18 cellular contexts compared by ENCODE assay signal in genomic region chr1:91778964-91779363, GRCh38.
DNase-seq lines count a peak whose midpoint lies in the region; ATAC-seq and TF ChIP-seq lines count a peak whose summit lies in the region.
"Had no signal": no experiment of that assay in that cellular context is flagged by ENCODE, and none has a peak within 500 bp of the region (broad histone marks: within the 10 kb centered on the region; RNA-seq: fewer than 3 reads in every experiment).

No MANE protein-coding gene starts in this region.

- no peak overlapping the region for H3K4me3 Mint-ChIP-seq in osteocyte (ENCODE audit: unreplicated experiment)
- H3K4me3 Mint-ChIP-seq: activated naive CD8-positive, alpha-beta T cell; CD4-positive, alpha-beta T cell had no signal

- ATAC-seq in HG02938 (IDR thresholded peaks at IDR 0.05; ENCODE audit: unreplicated experiment): no peak
- no peak for ATAC-seq in GM18909 (IDR thresholded peaks at IDR 0.05; ENCODE audit: poor library complexity, unreplicated experiment)
- ATAC-seq: GM12878; stimulated activated naive CD8-positive, alpha-beta T cell treated with anti-CD3 and anti-CD28 coated beads, Interleukin-15, Interleukin-2, amounts not matched to agents 100 U/mL and 50 U/mL, for 24 hours had no signal

- TF ChIP-seq CTCF in adrenal gland (IDR thresholded peaks at IDR 0.05): no peak
- no peak for TF ChIP-seq CTCF in hepatocyte (IDR thresholded peaks at IDR 0.05; ENCODE audit: poor library complexity)
- TF ChIP-seq CTCF in osteocyte (IDR thresholded peaks at IDR 0.05): no peak
- TF ChIP-seq CTCF in lower leg skin (IDR thresholded peaks at IDR 0.05): no peak

- peak; percentile 43 for DNase-seq in H7
- peak in 2 of 7 donors; percentile 32 to 43 for DNase-seq in adrenal gland
- DNase-seq in hepatocyte (ENCODE audit: low spot score): no peak
- no peak for DNase-seq in osteocyte (ENCODE audit: extremely low spot score, unreplicated experiment)
- DNase-seq in head of caudate nucleus: no peak
- no peak for DNase-seq in lower leg skin (ENCODE audit: low spot score in 2 of 2)
- DNase-seq: activated CD4-positive, alpha-beta T cell treated with anti-CD3 and anti-CD28 coated beads for 1 hour; CD4-positive, alpha-beta T cell; kidney; NCI-H1048; NCI-H446 treated with DMSO at 0.1 percent for 48 hours; stimulated activated CD4-positive, alpha-beta T cell treated with anti-CD3 and anti-CD28 coated beads, Interleukin-2, amount 100 ng/mL, for 24 hours; stimulated activated naive CD8-positive, alpha-beta T cell treated with anti-CD3 and anti-CD28 coated beads, Interleukin-15, Interleukin-2, amounts not matched to agents 100 U/mL and 50 U/mL, for 24 hours had no signal

- TF ChIP-seq POLR2A in adrenal gland (IDR thresholded peaks at IDR 0.05) (no peak), lower leg skin (IDR thresholded peaks at IDR 0.05) (no peak)

- no peaks in the 10 kb centered on the region for H3K9me2 ChIP-seq in hepatocyte (replicated peaks; ENCODE audit: insufficient read depth)

- H3K27ac Mint-ChIP-seq in osteocyte (ENCODE audit: unreplicated experiment): peak overlapping the region; percentile 33
- H3K27ac Mint-ChIP-seq: activated naive CD8-positive, alpha-beta T cell; CD4-positive, alpha-beta T cell had no signal

- H3K4me2 ChIP-seq in hepatocyte: no peak overlapping the region

- no peaks in the 10 kb centered on the region for H3K9me3 Mint-ChIP-seq in osteocyte (ENCODE audit: unreplicated experiment)
- H3K9me3 Mint-ChIP-seq: CD4-positive, alpha-beta T cell had no signal

- peaks cover 42% of the 10 kb centered on the region for H3K4me1 Mint-ChIP-seq in osteocyte (ENCODE audit: unreplicated experiment)

- no peaks in the 10 kb centered on the region for H3K27me3 ChIP-seq in H7 (ENCODE audit: control insufficient read depth, insufficient read depth, low read length)
- no peaks in the 10 kb centered on the region for H3K27me3 ChIP-seq in adrenal gland
- H3K27me3 ChIP-seq in hepatocyte: no peaks in the 10 kb centered on the region
- H3K27me3 ChIP-seq: tibial nerve had no signal

- H3K4me1 ChIP-seq in adrenal gland (replicated peaks in 1 of 2): peaks cover 15 to 62% of the 10 kb centered on the region in 2 donors
- H3K4me1 ChIP-seq in hepatocyte (ENCODE audit: insufficient read depth): peaks cover 45% of the 10 kb centered on the region

- no peaks in the 10 kb centered on the region for H3K27me3 Mint-ChIP-seq in osteocyte (ENCODE audit: unreplicated experiment)
- H3K27me3 Mint-ChIP-seq: activated naive CD8-positive, alpha-beta T cell; CD4-positive, alpha-beta T cell had no signal

- H3K36me3 ChIP-seq in H7 (replicated peaks; ENCODE audit: control insufficient read depth, insufficient read depth, low read length) (no peaks in the 10 kb centered on the region), adrenal gland (replicated peaks in 1 of 2) (peaks cover 0 to 4% of the 10 kb centered on the region in 2 donors), hepatocyte (replicated peaks; ENCODE audit: insufficient read depth, low read depth) (no peaks in the 10 kb centered on the region)
- H3K36me3 ChIP-seq: tibial nerve had no signal

- H3K27ac ChIP-seq in adrenal gland (peak overlapping the region in 3 of 5 donors; percentile 16 to 68 (median 33)), hepatocyte (peak overlapping the region; percentile 64)

- WGBS in adrenal gland, 4 donors: 70 to 83% (median 75%) methylated on average over 5 of the region's 5 CpGs
- 84% methylated on average over 5 of the region's 5 CpGs for WGBS in hepatocyte (ENCODE audit: low lambda C conversion rate, missing lambda C conversion rate)
- WGBS in lower leg skin, 2 donors: 83 to 84% methylated on average over 5 of the region's 5 CpGs

- no peak overlapping the region for H2AFZ ChIP-seq in hepatocyte

- intact Hi-C loops in adrenal gland (cut with DNase I) (no loop called here), head of caudate nucleus (cut with DNase I) (no loop called here), lower leg skin (cut with DNase I; ENCODE audit: low total_unique reads) (no loop called here)

- no peaks in the 10 kb centered on the region for H4K20me1 ChIP-seq in hepatocyte (ENCODE audit: insufficient read depth, poor library complexity, severe bottlenecking)

- no peaks in the 10 kb centered on the region for H3K9me3 ChIP-seq in adrenal gland (replicated peaks in 1 of 3)
- H3K9me3 ChIP-seq in hepatocyte (ENCODE audit: low read depth): no peaks in the 10 kb centered on the region
- H3K9me3 ChIP-seq: tibial nerve had no signal

- H3K4me3 ChIP-seq in H7 (ENCODE audit: insufficient read depth, low read depth, low read length): no peak overlapping the region
- no peak overlapping the region for H3K4me3 ChIP-seq in adrenal gland
- H3K4me3 ChIP-seq in hepatocyte: no peak overlapping the region
- no peak overlapping the region for H3K4me3 ChIP-seq in lower leg skin (ENCODE audit: low read depth, poor library complexity, severe bottlenecking)
- H3K4me3 ChIP-seq: GM12878, tibial nerve had no signal

- H3K79me2 ChIP-seq in hepatocyte: peaks cover 2% of the 10 kb centered on the region

- peaks cover 17% of the 10 kb centered on the region for H3K36me3 Mint-ChIP-seq in osteocyte (ENCODE audit: unreplicated experiment)
